10 cellular contexts compared by ENCODE assay signal in genomic region chrY:2934048-2934447, GRCh38. TPM values are rescaled to one million over a fixed set of nuclear protein-coding genes. Genes with fewer than 3 reads are reported as not detected.
DNase-seq lines count a peak whose midpoint lies in the region; ATAC-seq and TF ChIP-seq lines count a peak whose summit lies in the region.
"Had no signal": no experiment of that assay in that cellular context is flagged by ENCODE, and none has a peak within 500 bp of the region (broad histone marks: within the 10 kb centered on the region; RNA-seq: fewer than 3 reads in every experiment).

No MANE protein-coding gene starts in this region.

- H3K4me1 ChIP-seq in SJSA1 (replicated peaks) (no peaks in the 10 kb centered on the region), skeletal muscle tissue (ENCODE audit: control insufficient read depth in 3 of 3, insufficient read depth in 3 of 3, low read length in 3 of 3) (peaks cover 0 to 7% (median 3%) of the 10 kb centered on the region in 3 donors)

- H3K36me3 ChIP-seq in SJSA1 (peaks cover 4% of the 10 kb centered on the region), skeletal muscle tissue (ENCODE audit: control insufficient read depth in 3 of 3, insufficient read depth in 3 of 3, low read length in 3 of 3) (no peaks in the 10 kb centered on the region)

- peak overlapping the region; percentile 87 for H3K4me3 Mint-ChIP-seq in T-helper 1 cell treated with Interleukin-12 subunit alpha and Interleukin-12 subunit beta and Interleukin-4 antibody, amounts not matched to agents 30 μg/mL and 1 μg/mL, for 36 hours

- H3K36me3 Mint-ChIP-seq in T-helper 1 cell treated with Interleukin-12 subunit alpha and Interleukin-12 subunit beta and Interleukin-4 antibody, amounts not matched to agents 30 μg/mL and 1 μg/mL, for 36 hours (ENCODE audit: low read depth), result peaks cover 9% of the 10 kb centered on the region

- TF ChIP-seq CTCF in fibroblast of pulmonary artery (IDR thresholded peaks at IDR 0.05; ENCODE audit: low read length, missing control alignments), result no peak

- H3K27me3 Mint-ChIP-seq in T-helper 1 cell treated with Interleukin-12 subunit alpha and Interleukin-12 subunit beta and Interleukin-4 antibody, amounts not matched to agents 30 μg/mL and 1 μg/mL, for 36 hours (ENCODE audit: low read depth), result no peaks in the 10 kb centered on the region

- peak overlapping the region in 2 of 3 donors; percentile 98 to 99 for H3K9ac ChIP-seq in skeletal muscle tissue (ENCODE audit: low read depth in 1 of 3, low read length in 3 of 3)

- peaks cover 9% of the 10 kb centered on the region for H3K4me1 Mint-ChIP-seq in T-helper 1 cell treated with Interleukin-12 subunit alpha and Interleukin-12 subunit beta and Interleukin-4 antibody, amounts not matched to agents 30 μg/mL and 1 μg/mL, for 36 hours (ENCODE audit: low read depth)

- H3K9me3 Mint-ChIP-seq in T-helper 1 cell treated with Interleukin-12 subunit alpha and Interleukin-12 subunit beta and Interleukin-4 antibody, amounts not matched to agents 30 μg/mL and 1 μg/mL, for 36 hours, result no peaks in the 10 kb centered on the region

- DNase-seq in T-helper 1 cell (no peak), SJSA1 (ENCODE audit: low read depth in 1 of 2, low spot score in 2 of 2) (no peak), fibroblast of pulmonary artery (ENCODE audit: low read depth) (no peak), NCI-H510A (lab: John Stamatoyannopoulos, UW) (no peak)
- DNase-seq in effector CD8-positive, alpha-beta T cell (lab: John Stamatoyannopoulos, UW), result no peak
- DNase-seq: ACHN had no signal

- no peak for ATAC-seq in HG03108 (IDR thresholded peaks at IDR 0.05; ENCODE audit: unreplicated experiment)

- H3K4me3 ChIP-seq in SJSA1 (peak overlapping the region; percentile 76), fibroblast of pulmonary artery (replicated peaks; ENCODE audit: low read depth, low read length) (peak overlapping the region; percentile 62), skeletal muscle tissue (ENCODE audit: low read length in 3 of 3) (peak overlapping the region in 2 of 3 donors; percentile 73 to 81)

- H3K9me3 ChIP-seq in SJSA1 (replicated peaks) (no peaks in the 10 kb centered on the region), skeletal muscle tissue (ENCODE audit: control insufficient read depth in 3 of 3, low read length in 3 of 3) (no peaks in the 10 kb centered on the region)
- H3K9me3 ChIP-seq: body of pancreas had no signal

- H3K27ac ChIP-seq in SJSA1, result peak overlapping the region; percentile 99
- no peak overlapping the region for H3K27ac ChIP-seq in skeletal muscle tissue (ENCODE audit: low read depth, low read length)

- H3K27ac Mint-ChIP-seq in T-helper 1 cell treated with Interleukin-12 subunit alpha and Interleukin-12 subunit beta and Interleukin-4 antibody, amounts not matched to agents 30 μg/mL and 1 μg/mL, for 36 hours, result no peak overlapping the region

- H3K27me3 ChIP-seq in SJSA1 (replicated peaks) (no peaks in the 10 kb centered on the region), skeletal muscle tissue (ENCODE audit: control insufficient read depth in 3 of 3, insufficient read depth in 3 of 3, low read length in 3 of 3) (no peaks in the 10 kb centered on the region)
- H3K27me3 ChIP-seq: body of pancreas had no signal

RNA-seq across cellular contexts. Expression of gene ZFY, which starts 1.1 kb away (rescaled TPM):
- 18.8 and 41.8 TPM in 2 replicates for total RNA-seq in SJSA1 (2014; rRNA removed; shearing (Covaris generic))
- total RNA-seq in skeletal muscle tissue, result 23.0 TPM
- total RNA-seq: body of pancreas had no signal
